Comparison of ENCODE assay signal across 22 cellular contexts in genomic region chr20:50866036-50866685, GRCh38.
DNase-seq lines count a peak whose midpoint lies in the region; ATAC-seq and TF ChIP-seq lines count a peak whose summit lies in the region.
"Had no signal": no experiment of that assay in that cellular context is flagged by ENCODE, and none has a peak within 500 bp of the region (broad histone marks: within the 10 kb centered on the region; RNA-seq: fewer than 3 reads in every experiment).

No MANE protein-coding gene starts in this region.

- no peaks in the 10 kb centered on the region for H3K4me1 Mint-ChIP-seq in activated CD8-positive, alpha-beta T cell treated with anti-CD3 and anti-CD28 coated beads, Interleukin-2, amount 10 ng/mL, durations not matched to agents 7 days and 5 days (ENCODE audit: low read depth)
- H3K4me1 Mint-ChIP-seq in activated CD8-positive, alpha-beta T cell treated with anti-CD3 and anti-CD28 coated beads for 36 hours (ENCODE audit: low read depth): no peaks in the 10 kb centered on the region

- no peaks in the 10 kb centered on the region for H3K9me3 Mint-ChIP-seq in activated CD8-positive, alpha-beta T cell treated with anti-CD3 and anti-CD28 coated beads, Interleukin-2, amount 10 ng/mL, durations not matched to agents 7 days and 5 days (ENCODE audit: insufficient read depth)
- no peaks in the 10 kb centered on the region for H3K9me3 Mint-ChIP-seq in activated CD8-positive, alpha-beta T cell treated with anti-CD3 and anti-CD28 coated beads for 36 hours
- H3K9me3 Mint-ChIP-seq: CD4-positive, alpha-beta T cell; H9; IgD-negative memory B cell had no signal

- H3K4me3 Mint-ChIP-seq in activated CD8-positive, alpha-beta T cell treated with anti-CD3 and anti-CD28 coated beads, Interleukin-2, amount 10 ng/mL, durations not matched to agents 7 days and 5 days: no peak overlapping the region
- H3K4me3 Mint-ChIP-seq in activated CD8-positive, alpha-beta T cell treated with anti-CD3 and anti-CD28 coated beads for 36 hours: no peak overlapping the region
- H3K4me3 Mint-ChIP-seq: CD4-positive, alpha-beta T cell; H9; IgD-negative memory B cell had no signal

- H3K36me3 Mint-ChIP-seq in activated CD8-positive, alpha-beta T cell treated with anti-CD3 and anti-CD28 coated beads, Interleukin-2, amount 10 ng/mL, durations not matched to agents 7 days and 5 days (ENCODE audit: low read depth): peaks cover 2% of the 10 kb centered on the region
- peaks cover 3% of the 10 kb centered on the region for H3K36me3 Mint-ChIP-seq in activated CD8-positive, alpha-beta T cell treated with anti-CD3 and anti-CD28 coated beads for 36 hours (ENCODE audit: low read depth)
- H3K36me3 Mint-ChIP-seq: IgD-negative memory B cell had no signal

- ATAC-seq in activated CD8-positive, alpha-beta T cell treated with anti-CD3 and anti-CD28 coated beads, Interleukin-2, amount 10 ng/mL, durations not matched to agents 7 days and 5 days: peak; percentile 16
- no peak for ATAC-seq in activated CD8-positive, alpha-beta T cell treated with anti-CD3 and anti-CD28 coated beads for 36 hours
- no peak for ATAC-seq in HG03439 (IDR thresholded peaks at IDR 0.05; ENCODE audit: unreplicated experiment)
- ATAC-seq in GM18520 (IDR thresholded peaks at IDR 0.05; ENCODE audit: unreplicated experiment): no peak
- ATAC-seq: GM12878 had no signal

- H3K9me3 ChIP-seq in BLaER1 (no peaks in the 10 kb centered on the region), NT2/D1 (ENCODE audit: insufficient read depth, low read length) (no peaks in the 10 kb centered on the region)
- H3K9me3 ChIP-seq: BLaER1 treated with 17β-estradiol and CSF1 and Interleukin-3, amounts not matched to agents 10 nM and 100 nM had no signal

- DNase-seq in activated CD8-positive, alpha-beta T cell treated with anti-CD3 and anti-CD28 coated beads, Interleukin-2, amount 10 ng/mL, durations not matched to agents 7 days and 5 days: no peak
- no peak for DNase-seq in activated CD8-positive, alpha-beta T cell treated with anti-CD3 and anti-CD28 coated beads for 36 hours
- DNase-seq in NT2/D1 (ENCODE audit: low read depth, low spot score) (no peak), myocyte (ENCODE audit: low read depth) (peak; percentile 43), GDM1 (lab: John Stamatoyannopoulos, UW) (no peak)
- DNase-seq: ACHN; CD4-positive, alpha-beta T cell; H9; MM.1S; NCI-H2029; NCI-H446; NCI-H524 treated with DMSO at 0.1 percent for 48 hours; SIG-M5 had no signal

- no peaks in the 10 kb centered on the region for H3K27me3 ChIP-seq in BLaER1
- no peaks in the 10 kb centered on the region for H3K27me3 ChIP-seq in NT2/D1 (ENCODE audit: insufficient read depth, insufficient read length)
- H3K27me3 ChIP-seq: BLaER1 treated with 17β-estradiol and CSF1 and Interleukin-3, amounts not matched to agents 10 nM and 100 nM had no signal

- H3K27ac ChIP-seq in BLaER1: peak overlapping the region; percentile 23
- H3K27ac ChIP-seq: 22Rv1, KMS-11, SK-N-MC had no signal

- no peak for TF ChIP-seq CTCF in activated CD8-positive, alpha-beta T cell treated with anti-CD3 and anti-CD28 coated beads for 36 hours (IDR thresholded peaks at IDR 0.05)

- intact Hi-C loops in activated CD8-positive, alpha-beta T cell treated with anti-CD3 and anti-CD28 coated beads for 36 hours (cut with micrococcal nuclease): no loop called here

- H3K4me2 ChIP-seq in BLaER1: no peak overlapping the region
- H3K4me2 ChIP-seq: BLaER1 treated with 17β-estradiol and CSF1 and Interleukin-3, amounts not matched to agents 10 nM and 100 nM; KMS-11 had no signal

- H3K36me3 ChIP-seq in BLaER1 (peaks cover 79% of the 10 kb centered on the region), NT2/D1 (ENCODE audit: insufficient read depth, insufficient read length, low read length) (no peaks in the 10 kb centered on the region)

- H3K9ac ChIP-seq in BLaER1 (no peak overlapping the region), NT2/D1 (ENCODE audit: insufficient read length, low read depth) (peak overlapping the region; percentile 17)
- H3K9ac ChIP-seq: KMS-11 had no signal

- H4K20me1 ChIP-seq in BLaER1: peaks cover 5% of the 10 kb centered on the region; the same call in 1 of the 2 replicates

- no peak overlapping the region for H3K4me3 ChIP-seq in BLaER1
- no peak overlapping the region for H3K4me3 ChIP-seq in NT2/D1 (ENCODE audit: insufficient read length, low read depth)
- H3K4me3 ChIP-seq: BLaER1 treated with 17β-estradiol and CSF1 and Interleukin-3, amounts not matched to agents 10 nM and 100 nM; GM12878; SK-N-MC had no signal

- no peaks in the 10 kb centered on the region for H3K27me3 Mint-ChIP-seq in activated CD8-positive, alpha-beta T cell treated with anti-CD3 and anti-CD28 coated beads, Interleukin-2, amount 10 ng/mL, durations not matched to agents 7 days and 5 days (ENCODE audit: low read depth)
- no peaks in the 10 kb centered on the region for H3K27me3 Mint-ChIP-seq in activated CD8-positive, alpha-beta T cell treated with anti-CD3 and anti-CD28 coated beads for 36 hours
- H3K27me3 Mint-ChIP-seq: CD4-positive, alpha-beta T cell; IgD-negative memory B cell had no signal

- POLR2A ChIA-PET in activated CD8-positive, alpha-beta T cell treated with anti-CD3 and anti-CD28 coated beads, Interleukin-2, amount 10 ng/mL, durations not matched to agents 7 days and 5 days (lab: Charles Lee): no interaction called here
- POLR2A ChIA-PET in activated CD8-positive, alpha-beta T cell treated with anti-CD3 and anti-CD28 coated beads for 36 hours (lab: Charles Lee): interaction anchor here (1.1 to 1.3 kb wide), 3 partner anchors 19 to 21 kb away, joined by 3 to 4 read pairs (median 3); no protein-coding TSS in a partner anchor

- peaks cover 35% of the 10 kb centered on the region for H3K4me1 ChIP-seq in BLaER1
- peaks cover 30% of the 10 kb centered on the region for H3K4me1 ChIP-seq in NT2/D1 (ENCODE audit: insufficient read depth, insufficient read length)

- CTCF ChIA-PET in activated CD8-positive, alpha-beta T cell treated with anti-CD3 and anti-CD28 coated beads, Interleukin-2, amount 10 ng/mL, durations not matched to agents 7 days and 5 days (lab: Charles Lee): interaction anchor here (0.7 to 1.3 kb wide), 3 partner anchors 44 to 71 kb away, joined by 3 to 4 read pairs (median 3); partner anchors contain the start of gene BCAS4
- CTCF ChIA-PET in activated CD8-positive, alpha-beta T cell treated with anti-CD3 and anti-CD28 coated beads for 36 hours (lab: Charles Lee): interaction anchor here (1.0 kb wide), 2 partner anchors 12 to 76 kb away, joined by 3 read pairs; no protein-coding TSS in a partner anchor

- H3K27ac Mint-ChIP-seq in activated CD8-positive, alpha-beta T cell treated with anti-CD3 and anti-CD28 coated beads, Interleukin-2, amount 10 ng/mL, durations not matched to agents 7 days and 5 days: no peak overlapping the region
- no peak overlapping the region for H3K27ac Mint-ChIP-seq in activated CD8-positive, alpha-beta T cell treated with anti-CD3 and anti-CD28 coated beads for 36 hours
- H3K27ac Mint-ChIP-seq: CD4-positive, alpha-beta T cell; IgD-negative memory B cell had no signal
